ENCODE assay signal across 8 cellular contexts in genomic region chr7:95199779-95200558, GRCh38.
DNase-seq lines count a peak whose midpoint lies in the region; ATAC-seq, FAIRE-seq and TF ChIP-seq lines count a peak whose summit lies in the region.

No MANE protein-coding gene starts in this region.

- no peak overlapping the region for H3K9ac ChIP-seq in KMS-11

- H3K4me3 ChIP-seq in KMS-11 (IDR thresholded peaks at IDR 0.05; ENCODE audit: insufficient read depth, low read depth, low read length) (no peak overlapping the region), Panc1 (ENCODE audit: low read depth in 2 of 2, low read length in 2 of 2) (no peak overlapping the region), esophagus squamous epithelium (no peak overlapping the region)

- H3K9me3 ChIP-seq in Panc1 (ENCODE audit: control insufficient read depth, insufficient read depth, low read depth, low read length) (no peaks in the 10 kb centered on the region), esophagus squamous epithelium (no peaks in the 10 kb centered on the region)

- H3K4me3 Mint-ChIP-seq in nephron progenitor cell, result no peak overlapping the region
- no peak overlapping the region for H3K4me3 Mint-ChIP-seq in stimulated activated memory B cell treated with anti-CD40 and anti-IgM and Interleukin-4, amounts not matched to agents 10 μg/mL and 1 μg/mL and 100 μg/mL, for 72 hours

- no peak overlapping the region for H3K27ac ChIP-seq in KMS-11
- H3K27ac ChIP-seq in Panc1 (ENCODE audit: low read length), result no peak overlapping the region
- H3K27ac ChIP-seq in esophagus squamous epithelium, result no peak overlapping the region

- H3K9me3 Mint-ChIP-seq in nephron progenitor cell, result no peaks in the 10 kb centered on the region
- no peaks in the 10 kb centered on the region for H3K9me3 Mint-ChIP-seq in stimulated activated memory B cell treated with anti-CD40 and anti-IgM and Interleukin-4, amounts not matched to agents 10 μg/mL and 1 μg/mL and 100 μg/mL, for 72 hours

- 67 to 68% methylated on average over 3 of the region's 3 CpGs for WGBS in esophagus squamous epithelium, 2 donors

- POLR2A ChIA-PET in Panc1 (lab: Charles Lee), result interaction anchor here (0.6 to 0.7 kb wide), 2 partner anchors 266 to 441 kb away, joined by 3 to 5 read pairs; no protein-coding TSS in a partner anchor

- H2AFZ ChIP-seq in KMS-11 (ENCODE audit: low read depth), result no peak overlapping the region

- H3K36me3 Mint-ChIP-seq in nephron progenitor cell (ENCODE audit: low read depth), result peaks cover 9% of the 10 kb centered on the region
- no peaks in the 10 kb centered on the region for H3K36me3 Mint-ChIP-seq in stimulated activated memory B cell treated with anti-CD40 and anti-IgM and Interleukin-4, amounts not matched to agents 10 μg/mL and 1 μg/mL and 100 μg/mL, for 72 hours

- intact Hi-C loops in Panc1 (cut with micrococcal nuclease; ENCODE audit: unreplicated experiment), result loop anchor here (5.0 kb wide), 1 partner anchor 748 kb away; no protein-coding TSS in a partner anchor
- intact Hi-C loops in esophagus squamous epithelium (cut with DNase I), result no loop called here

- CTCF ChIA-PET in Panc1 (lab: Charles Lee), result interaction anchor here (0.7 to 1.2 kb wide), 3 partner anchors 336 to 751 kb away, joined by 3 to 5 read pairs (median 4); no protein-coding TSS in a partner anchor

- H3K27me3 ChIP-seq in KMS-11 (ENCODE audit: insufficient read depth, low read depth), result no peaks in the 10 kb centered on the region
- no peaks in the 10 kb centered on the region for H3K27me3 ChIP-seq in Panc1 (ENCODE audit: control insufficient read depth, insufficient read depth, low read length)
- no peaks in the 10 kb centered on the region for H3K27me3 ChIP-seq in esophagus squamous epithelium

- peak; percentile 74 for TF ChIP-seq CTCF in KMS-11 (conservative IDR thresholded peaks at IDR 0.05; ENCODE audit: low read depth, low read length)
- TF ChIP-seq CTCF in Panc1 (IDR thresholded peaks at IDR 0.05), result peak; percentile 78
- peak; percentile 21 to 48 (median 39) for TF ChIP-seq CTCF in esophagus squamous epithelium (IDR thresholded peaks at IDR 0.05)
- peak; percentile 77 for TF ChIP-seq CTCF in nephron progenitor cell (IDR thresholded peaks at IDR 0.05)

- H4K20me1 ChIP-seq in KMS-11 (ENCODE audit: insufficient read depth), result no peaks in the 10 kb centered on the region

- H3K27ac Mint-ChIP-seq in nephron progenitor cell, result peak overlapping the region; percentile 74
- H3K27ac Mint-ChIP-seq in stimulated activated memory B cell treated with anti-CD40 and anti-IgM and Interleukin-4, amounts not matched to agents 10 μg/mL and 1 μg/mL and 100 μg/mL, for 72 hours, result no peak overlapping the region

- H3K4me2 ChIP-seq in KMS-11, result no peak overlapping the region

- H3K36me3 ChIP-seq in KMS-11 (ENCODE audit: insufficient read depth), result no peaks in the 10 kb centered on the region
- no peaks in the 10 kb centered on the region for H3K36me3 ChIP-seq in Panc1 (ENCODE audit: control insufficient read depth, insufficient read depth, low read length)
- H3K36me3 ChIP-seq in esophagus squamous epithelium, result no peaks in the 10 kb centered on the region

- H3K4me1 ChIP-seq in KMS-11 (ENCODE audit: low read depth, poor library complexity, severe bottlenecking) (no peaks in the 10 kb centered on the region), Panc1 (ENCODE audit: control insufficient read depth, insufficient read depth, low read length) (no peaks in the 10 kb centered on the region), esophagus squamous epithelium (no peaks in the 10 kb centered on the region)

- peaks cover 24% of the 10 kb centered on the region for H3K4me1 Mint-ChIP-seq in nephron progenitor cell
- no peaks in the 10 kb centered on the region for H3K4me1 Mint-ChIP-seq in stimulated activated memory B cell treated with anti-CD40 and anti-IgM and Interleukin-4, amounts not matched to agents 10 μg/mL and 1 μg/mL and 100 μg/mL, for 72 hours

- DNase-seq in Panc1 (ENCODE audit: low read depth, low spot score) (peak; percentile 52), esophagus squamous epithelium (lab: John Stamatoyannopoulos, UW) (no peak), nephron progenitor cell (peak; percentile 30)

- no peak for TF ChIP-seq POLR2A in esophagus squamous epithelium (IDR thresholded peaks at IDR 0.05)
- TF ChIP-seq POLR2A in GM18505 (IDR thresholded peaks at IDR 0.05; ENCODE audit: borderline replicate concordance, extremely low read depth, insufficient read depth, insufficient read length), result no peak

- in situ Hi-C loops in Panc1 (cut with HindIII; ENCODE audit: low pct_unique_long_range_greater_than_20kb, low sequenced_read_pairs), result no loop called here

- peak; percentile 89 for FAIRE-seq in G401.6 (lab: Jason Lieb, UNC)

- ATAC-seq in Panc1 (no peak), HG03565 (IDR thresholded peaks at IDR 0.05; ENCODE audit: unreplicated experiment) (no peak), GM18505 (IDR thresholded peaks at IDR 0.05; ENCODE audit: unreplicated experiment) (no peak)
- no peak for ATAC-seq in stimulated activated memory B cell treated with anti-CD40 and anti-IgM and Interleukin-4, amounts not matched to agents 10 μg/mL and 1 μg/mL and 100 μg/mL, for 72 hours

- peaks cover 10% of the 10 kb centered on the region for H3K27me3 Mint-ChIP-seq in nephron progenitor cell (ENCODE audit: low read depth, poor library complexity)
- peaks cover 7% of the 10 kb centered on the region for H3K27me3 Mint-ChIP-seq in stimulated activated memory B cell treated with anti-CD40 and anti-IgM and Interleukin-4, amounts not matched to agents 10 μg/mL and 1 μg/mL and 100 μg/mL, for 72 hours

- BruUV-seq in Panc1 (replicated peaks; lab: Mats Ljungman, UMichigan), result no TSS peak

- H3K79me2 ChIP-seq in KMS-11 (ENCODE audit: insufficient read depth, low read depth), result no peaks in the 10 kb centered on the region
